1 cellular context compared by ENCODE assay signal in the genomic region with DNA sequence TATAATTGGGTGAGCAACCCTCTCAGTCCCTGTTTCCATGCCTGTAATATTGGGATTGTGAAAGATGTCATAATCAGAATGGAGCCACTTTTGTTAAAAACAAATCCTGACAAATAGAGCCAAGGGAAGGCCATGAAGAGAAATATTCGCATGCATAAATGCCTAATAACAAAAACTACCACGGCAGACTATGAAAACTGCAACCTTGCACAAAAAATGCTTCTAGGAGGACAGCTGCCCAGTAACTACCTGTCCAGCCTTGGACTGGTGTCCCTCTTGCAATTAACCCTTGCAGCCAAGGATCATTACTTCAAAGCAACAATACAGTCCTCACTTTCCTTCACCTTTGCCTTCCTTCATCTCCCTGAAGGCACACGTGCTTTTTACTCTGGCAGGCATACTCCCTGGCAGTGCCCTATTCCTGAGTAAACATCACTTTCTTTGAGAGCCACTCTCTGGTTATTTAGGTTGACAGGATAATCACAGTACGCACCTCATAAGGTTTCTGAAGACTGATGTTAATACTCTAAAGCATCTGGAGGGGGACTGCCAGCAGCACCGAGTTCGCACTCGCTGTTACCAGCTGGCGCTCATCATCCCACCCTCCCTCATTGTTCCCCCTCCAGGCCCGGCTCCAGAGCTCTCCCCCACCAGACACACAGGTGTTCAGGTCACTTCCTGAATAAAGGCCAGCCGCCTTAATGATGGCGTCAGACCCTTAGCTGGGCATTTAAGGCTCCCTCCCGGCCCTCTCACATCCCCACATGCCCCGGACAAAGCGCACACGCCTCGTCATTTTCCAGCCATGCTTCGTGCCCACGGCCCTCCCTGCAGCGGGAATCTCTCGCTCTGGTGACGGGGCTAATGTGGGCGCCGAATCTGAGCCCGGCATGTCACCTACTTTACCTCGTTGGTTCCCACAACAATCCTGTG.
A peak's percentile ranks its signal among the peaks of the same experiment; 100 is the strongest.
TF ChIP-seq lines count a peak whose summit lies in the region.

No MANE protein-coding gene starts in this region.

TF ChIP-seq in K562, 482 proteins besides CTCF, POLR2A, EP300 and RAD21:
- TF ChIP-seq ZNF445 (CRISPR knock-in tag; IDR thresholded peaks at IDR 0.05; ENCODE audit: low read depth) (no peak), TARDBP (IDR thresholded peaks at IDR 0.05) (no peak), MAFG (tag; conservative IDR thresholded peaks at IDR 0.05) (peak; percentile 56), MAFK (IDR thresholded peaks at IDR 0.05; ENCODE audit: low read length) (peak; percentile 43; the same call in 1 of the 2 replicates), U2AF2 (optimal IDR thresholded peaks at IDR 0.05; ENCODE audit: low read depth, low read length) (no peak), C11orf30 (IDR thresholded peaks at IDR 0.05; ENCODE audit: low read depth) (peak; percentile 49), ZNF316 (IDR thresholded peaks at IDR 0.05) (peak; percentile 70), ZNF217 (CRISPR knock-in tag; IDR thresholded peaks at IDR 0.05) (no peak)
